Comparison of ENCODE assay signal across 9 cellular contexts in genomic region chr17:36722903-36723263, GRCh38.
DNase-seq lines count a peak whose midpoint lies in the region; ATAC-seq and TF ChIP-seq lines count a peak whose summit lies in the region.
"Had no signal": no experiment of that assay in that cellular context is flagged by ENCODE, and none has a peak within 500 bp of the region (broad histone marks: within the 10 kb centered on the region; RNA-seq: fewer than 3 reads in every experiment).

No MANE protein-coding gene starts in this region.

- H3K4me1 Mint-ChIP-seq in CD14-positive monocyte (peaks cover 19% of the 10 kb centered on the region), H9 (peaks cover 23 to 41% of the 10 kb centered on the region in 2 experiments), naive B cell (peaks cover 35 to 52% (median 47%) of the 10 kb centered on the region in 3 donors)
- peaks cover 46% of the 10 kb centered on the region for H3K4me1 Mint-ChIP-seq in activated naive CD8-positive, alpha-beta T cell treated with anti-CD3 and anti-CD28 coated beads for 36 hours

- intact Hi-C loops in CD14-positive monocyte (cut with micrococcal nuclease) (no loop called here), adrenal gland (cut with DNase I) (no loop called here)

- no peak overlapping the region for H3K27ac ChIP-seq in H9 (ENCODE audit: insufficient read length, low read depth, low read length)
- no peak overlapping the region for H3K27ac ChIP-seq in adrenal gland
- H3K27ac ChIP-seq: SJSA1 had no signal

- H3K9me3 Mint-ChIP-seq in CD14-positive monocyte (peaks cover 5 to 10% (median 9%) of the 10 kb centered on the region in 7 donors), H9 (no peaks in the 10 kb centered on the region), naive B cell (peaks cover 0 to 8% (median 4%) of the 10 kb centered on the region in 7 donors)
- H3K9me3 Mint-ChIP-seq in activated naive CD8-positive, alpha-beta T cell treated with anti-CD3 and anti-CD28 coated beads for 36 hours: peaks cover 1% of the 10 kb centered on the region

- H3T11ph ChIP-seq in H9 (ENCODE audit: low read length): no peak overlapping the region

- no peak overlapping the region for H4K91ac ChIP-seq in H9 (ENCODE audit: insufficient read length, low read depth, low read length)

- H3K4ac ChIP-seq in H9 (ENCODE audit: low read depth, low read length): no peak overlapping the region

- H2BK15ac ChIP-seq in H9 (ENCODE audit: low read depth, low read length): no peak overlapping the region

- H4K5ac ChIP-seq in H9 (ENCODE audit: insufficient read length, low read depth, low read length): no peak overlapping the region

- H3K4me3 Mint-ChIP-seq in CD14-positive monocyte (peak overlapping the region; percentile 44 to 91), H9 (peak overlapping the region in 1 of 2 experiments; percentile 32; a peak in 1 of 5 replicates), naive B cell (peak overlapping the region; percentile 84 to 91 (median 88))
- peak overlapping the region; percentile 82 for H3K4me3 Mint-ChIP-seq in activated naive CD8-positive, alpha-beta T cell treated with anti-CD3 and anti-CD28 coated beads for 36 hours

- no peak overlapping the region for H2AK5ac ChIP-seq in H9 (ENCODE audit: insufficient read length, low read length)

- no peaks in the 10 kb centered on the region for H3K79me2 ChIP-seq in H9 (ENCODE audit: insufficient read depth, low read length)

- no peak overlapping the region for H3K18ac ChIP-seq in H9 (ENCODE audit: insufficient read length, low read depth, low read length)

- ATAC-seq in naive B cell (ENCODE audit: low read depth in 2 of 2): no peak

- TF ChIP-seq CTCF in CD14-positive monocyte (IDR thresholded peaks at IDR 0.05) (no peak), H9 (conservative IDR thresholded peaks at IDR 0.05) (no peak), adrenal gland (IDR thresholded peaks at IDR 0.05) (no peak)

- no CpG with 5 or more reads among the region's 6 CpGs for WGBS in H9 (ENCODE audit: extremely low coverage, insufficient read length, low lambda C conversion rate)
- WGBS in adrenal gland, 4 donors: 70 to 84% (median 75%) methylated on average over 4 to 6 of the region's 6 CpGs

- no peak overlapping the region for H3K4me3 ChIP-seq in adrenal gland

- H2BK12ac ChIP-seq in H9 (ENCODE audit: insufficient read length, low read depth, low read length): no peak overlapping the region

- H3K36me3 Mint-ChIP-seq in CD14-positive monocyte: no peaks in the 10 kb centered on the region
- no peaks in the 10 kb centered on the region for H3K36me3 Mint-ChIP-seq in H9 (ENCODE audit: insufficient read depth in 1 of 3, low read depth in 3 of 3)
- no peaks in the 10 kb centered on the region for H3K36me3 Mint-ChIP-seq in activated naive CD8-positive, alpha-beta T cell treated with anti-CD3 and anti-CD28 coated beads for 36 hours
- H3K36me3 Mint-ChIP-seq in naive B cell: peaks cover 9 to 26% of the 10 kb centered on the region in 2 donors

- no peak for DNase-seq in CD14-positive monocyte (ENCODE audit: low spot score)
- DNase-seq in H9: no peak
- no peak for DNase-seq in activated naive CD8-positive, alpha-beta T cell treated with anti-CD3 and anti-CD28 coated beads for 36 hours
- no peak for DNase-seq in naive B cell
- no peak for DNase-seq in DMS79 (lab: John Stamatoyannopoulos, UW)
- no peak for DNase-seq in adrenal gland
- DNase-seq in RKO (ENCODE audit: low spot score): no peak
- no peak for DNase-seq in GM19240 (ENCODE audit: insufficient read length, low spot score)

- H3K56ac ChIP-seq in H9 (ENCODE audit: insufficient read length, low read depth, low read length): no peak overlapping the region

- no peaks in the 10 kb centered on the region for H3K36me3 ChIP-seq in adrenal gland (replicated peaks in 1 of 2)
- H3K36me3 ChIP-seq: SJSA1 had no signal

- H3K4me1 ChIP-seq in H9 (ENCODE audit: insufficient read depth, low read length) (peaks cover 8% of the 10 kb centered on the region; the same call in 1 of the 2 replicates), adrenal gland (replicated peaks in 1 of 2) (peaks cover 4 to 12% of the 10 kb centered on the region in 2 donors)

- H3K27ac Mint-ChIP-seq in CD14-positive monocyte: peak overlapping the region in 1 of 7 donors; percentile 40
- no peak overlapping the region for H3K27ac Mint-ChIP-seq in H9
- H3K27ac Mint-ChIP-seq in activated naive CD8-positive, alpha-beta T cell treated with anti-CD3 and anti-CD28 coated beads for 36 hours: peak overlapping the region; percentile 92
- H3K27ac Mint-ChIP-seq in naive B cell: peak overlapping the region in 4 of 6 donors; percentile 18 to 90 (median 39)

- peaks cover 17 to 34% (median 19%) of the 10 kb centered on the region in 3 donors for H3K27me3 Mint-ChIP-seq in CD14-positive monocyte (ENCODE audit: low read depth in 3 of 3)
- peaks cover 16% of the 10 kb centered on the region for H3K27me3 Mint-ChIP-seq in H9 (ENCODE audit: low read depth)
- H3K27me3 Mint-ChIP-seq in activated naive CD8-positive, alpha-beta T cell treated with anti-CD3 and anti-CD28 coated beads for 36 hours: no peaks in the 10 kb centered on the region
- H3K27me3 Mint-ChIP-seq in naive B cell: peaks cover 9 to 16% (median 15%) of the 10 kb centered on the region in 3 donors

- H3K14ac ChIP-seq in H9 (ENCODE audit: insufficient read depth, low read length): no peak overlapping the region

- no peak overlapping the region for H3K23ac ChIP-seq in H9 (ENCODE audit: insufficient read length, low read depth, low read length)

- no peak overlapping the region for H2BK5ac ChIP-seq in H9 (ENCODE audit: insufficient read length, low read length)

- no peaks in the 10 kb centered on the region for H4K20me1 ChIP-seq in H9 (ENCODE audit: control insufficient read depth, insufficient read depth, insufficient read length)

- H3K4me2 ChIP-seq in H9 (ENCODE audit: insufficient read depth, insufficient read length, low read length): peak overlapping the region; percentile 48

- TF ChIP-seq POLR2A in adrenal gland (IDR thresholded peaks at IDR 0.05): no peak

- no peak overlapping the region for H2AFZ ChIP-seq in H9 (ENCODE audit: low read length)

- H4K8ac ChIP-seq in H9 (replicated peaks; ENCODE audit: insufficient read length, low read depth, low read length): no peak overlapping the region

- H3K79me1 ChIP-seq in H9 (ENCODE audit: insufficient read depth, low read depth, low read length, poor library complexity, severe bottlenecking): no peaks in the 10 kb centered on the region

- no peak overlapping the region for H3K9ac ChIP-seq in H9 (ENCODE audit: extremely low read depth, insufficient read length, low read length)

- no peak overlapping the region for H2BK120ac ChIP-seq in H9 (ENCODE audit: low read depth, low read length, poor library complexity, severe bottlenecking)

- H3K23me2 ChIP-seq in H9 (ENCODE audit: insufficient read length, low read depth, low read length, poor library complexity, severe bottlenecking): peaks cover 3% of the 10 kb centered on the region

- no peaks in the 10 kb centered on the region for H3K9me3 ChIP-seq in H9 (ENCODE audit: control insufficient read depth, low read depth, low read length)
- H3K9me3 ChIP-seq in adrenal gland (replicated peaks in 1 of 3): no peaks in the 10 kb centered on the region
- H3K9me3 ChIP-seq: SJSA1 had no signal

- H3K27me3 ChIP-seq in H9 (ENCODE audit: insufficient read depth, low read length): no peaks in the 10 kb centered on the region
- H3K27me3 ChIP-seq in adrenal gland: no peaks in the 10 kb centered on the region

- no peak overlapping the region for H2BK20ac ChIP-seq in H9 (ENCODE audit: low read depth, low read length, poor library complexity, severe bottlenecking)

Comparison
In these comparisons a context has a peak if more than half of its experiments do, and no peak if none do; other contexts are left out.
1. H3K27ac Mint-ChIP-seq: peak in activated naive CD8-positive, alpha-beta T cell treated with anti-CD3 and anti-CD28 coated beads for 36 hours (single experiment) and naive B cell (4 of 6); none in H9 (0 of 3).